In the genomic region with DNA sequence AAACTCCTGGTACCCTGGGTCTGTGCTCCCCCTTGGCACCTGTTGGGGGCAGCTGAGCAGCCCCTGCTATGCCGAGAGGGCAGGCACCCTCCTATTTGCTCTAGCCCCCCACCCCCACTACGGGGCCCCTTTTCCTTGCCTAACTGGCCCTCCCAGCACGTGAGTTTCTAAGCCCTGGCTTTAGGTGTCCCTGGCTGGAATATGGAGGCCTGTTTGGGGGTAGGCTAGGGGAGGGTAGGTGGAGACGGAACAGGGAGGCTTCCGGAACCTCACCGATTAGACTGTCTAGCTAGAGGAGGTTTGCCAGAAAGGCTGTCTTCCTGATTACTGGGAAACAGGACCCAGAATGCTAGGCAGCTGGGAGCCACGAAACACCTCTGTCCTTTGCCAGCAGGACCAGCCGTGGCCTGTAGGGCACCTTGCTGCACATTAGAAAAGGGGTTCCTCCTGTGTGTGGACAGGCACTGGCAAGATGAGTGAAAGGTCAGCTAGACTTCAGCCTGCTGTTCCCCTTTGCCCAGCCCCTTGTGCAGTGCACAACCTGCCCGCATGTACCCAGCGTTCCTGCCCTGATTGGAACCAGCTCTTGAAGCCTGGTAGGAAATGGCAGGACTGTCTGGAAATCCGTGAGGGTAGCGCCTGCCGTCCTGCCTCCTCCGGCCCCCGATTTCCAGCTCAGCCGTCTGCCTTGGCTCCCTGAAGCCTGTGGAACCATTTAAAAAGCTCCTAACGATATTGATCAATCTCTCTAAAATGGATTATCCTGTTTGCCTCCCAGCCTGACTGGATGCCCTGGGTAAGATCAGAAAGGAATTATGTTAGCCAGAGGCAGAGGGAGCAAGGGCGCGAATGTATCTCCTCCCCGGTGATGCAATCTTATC, we compare ENCODE assay signal across 2 cellular contexts.
TF ChIP-seq lines count a peak whose summit lies in the region.

No MANE protein-coding gene starts in this region.

TF ChIP-seq in WTC11, 78 proteins besides CTCF, POLR2A, EP300 and RAD21 (continues in another document):
- no peak for TF ChIP-seq ATF2 (CRISPR knock-in tag; IDR thresholded peaks at IDR 0.05; ENCODE audit: borderline replicate concordance, low read depth)
- TF ChIP-seq NR3C1 (CRISPR knock-in tag; conservative IDR thresholded peaks at IDR 0.05; ENCODE audit: low read depth), result no peak
- no peak for TF ChIP-seq TEAD4 (CRISPR knock-in tag; IDR thresholded peaks at IDR 0.05)
- TF ChIP-seq PRRX2 (CRISPR knock-in tag; IDR thresholded peaks at IDR 0.05), result no peak
- TF ChIP-seq TCF7 (CRISPR knock-in tag; IDR thresholded peaks at IDR 0.05; ENCODE audit: low read depth), result no peak
- TF ChIP-seq, protein P1, sequence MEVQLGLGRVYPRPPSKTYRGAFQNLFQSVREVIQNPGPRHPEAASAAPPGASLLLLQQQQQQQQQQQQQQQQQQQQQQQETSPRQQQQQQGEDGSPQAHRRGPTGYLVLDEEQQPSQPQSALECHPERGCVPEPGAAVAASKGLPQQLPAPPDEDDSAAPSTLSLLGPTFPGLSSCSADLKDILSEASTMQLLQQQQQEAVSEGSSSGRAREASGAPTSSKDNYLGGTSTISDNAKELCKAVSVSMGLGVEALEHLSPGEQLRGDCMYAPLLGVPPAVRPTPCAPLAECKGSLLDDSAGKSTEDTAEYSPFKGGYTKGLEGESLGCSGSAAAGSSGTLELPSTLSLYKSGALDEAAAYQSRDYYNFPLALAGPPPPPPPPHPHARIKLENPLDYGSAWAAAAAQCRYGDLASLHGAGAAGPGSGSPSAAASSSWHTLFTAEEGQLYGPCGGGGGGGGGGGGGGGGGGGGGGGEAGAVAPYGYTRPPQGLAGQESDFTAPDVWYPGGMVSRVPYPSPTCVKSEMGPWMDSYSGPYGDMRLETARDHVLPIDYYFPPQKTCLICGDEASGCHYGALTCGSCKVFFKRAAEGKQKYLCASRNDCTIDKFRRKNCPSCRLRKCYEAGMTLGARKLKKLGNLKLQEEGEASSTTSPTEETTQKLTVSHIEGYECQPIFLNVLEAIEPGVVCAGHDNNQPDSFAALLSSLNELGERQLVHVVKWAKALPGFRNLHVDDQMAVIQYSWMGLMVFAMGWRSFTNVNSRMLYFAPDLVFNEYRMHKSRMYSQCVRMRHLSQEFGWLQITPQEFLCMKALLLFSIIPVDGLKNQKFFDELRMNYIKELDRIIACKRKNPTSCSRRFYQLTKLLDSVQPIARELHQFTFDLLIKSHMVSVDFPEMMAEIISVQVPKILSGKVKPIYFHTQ (CRISPR knock-in tag; IDR thresholded peaks at IDR 0.05), result no peak
- no peak for TF ChIP-seq FOXK1 (CRISPR knock-in tag; IDR thresholded peaks at IDR 0.05)
- TF ChIP-seq RELA (CRISPR knock-in tag; IDR thresholded peaks at IDR 0.05; ENCODE audit: borderline replicate concordance), result no peak
- TF ChIP-seq SP1 (CRISPR knock-in tag; conservative IDR thresholded peaks at IDR 0.05), result no peak
- TF ChIP-seq ZNF317 (CRISPR knock-in tag; IDR thresholded peaks at IDR 0.05; ENCODE audit: borderline replicate concordance, low read depth), result no peak
- TF ChIP-seq JUN (CRISPR knock-in tag; IDR thresholded peaks at IDR 0.05), result no peak
- TF ChIP-seq, protein P2, sequence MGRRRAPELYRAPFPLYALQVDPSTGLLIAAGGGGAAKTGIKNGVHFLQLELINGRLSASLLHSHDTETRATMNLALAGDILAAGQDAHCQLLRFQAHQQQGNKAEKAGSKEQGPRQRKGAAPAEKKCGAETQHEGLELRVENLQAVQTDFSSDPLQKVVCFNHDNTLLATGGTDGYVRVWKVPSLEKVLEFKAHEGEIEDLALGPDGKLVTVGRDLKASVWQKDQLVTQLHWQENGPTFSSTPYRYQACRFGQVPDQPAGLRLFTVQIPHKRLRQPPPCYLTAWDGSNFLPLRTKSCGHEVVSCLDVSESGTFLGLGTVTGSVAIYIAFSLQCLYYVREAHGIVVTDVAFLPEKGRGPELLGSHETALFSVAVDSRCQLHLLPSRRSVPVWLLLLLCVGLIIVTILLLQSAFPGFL (CRISPR knock-in tag; IDR thresholded peaks at IDR 0.05; ENCODE audit: borderline replicate concordance), result no peak
- no peak for TF ChIP-seq SMAD4 (CRISPR knock-in tag; IDR thresholded peaks at IDR 0.05)
- TF ChIP-seq ZNF138 (CRISPR knock-in tag; conservative IDR thresholded peaks at IDR 0.05), result no peak
- TF ChIP-seq TEAD1 (CRISPR knock-in tag; IDR thresholded peaks at IDR 0.05), result no peak
- TF ChIP-seq MXD4 (CRISPR knock-in tag; IDR thresholded peaks at IDR 0.05; ENCODE audit: borderline replicate concordance), result no peak
- no peak for TF ChIP-seq PRDM15 (CRISPR knock-in tag; IDR thresholded peaks at IDR 0.05)

TF ChIP-seq in HepG2, 621 proteins besides CTCF, POLR2A, EP300 and RAD21 (continues in another document):
- TF ChIP-seq ZMYM3 (CRISPR knock-in tag; IDR thresholded peaks at IDR 0.05), result peak; percentile 60
- no peak for TF ChIP-seq MATR3 (CRISPR knock-in tag; IDR thresholded peaks at IDR 0.05)
- TF ChIP-seq ZBTB33 (CRISPR knock-in tag; IDR thresholded peaks at IDR 0.05), result peak; percentile 6; the same call in 1 of the 2 replicates
- TF ChIP-seq NFYC (CRISPR knock-in tag; IDR thresholded peaks at IDR 0.05), result no peak
- no peak for TF ChIP-seq ZNF121 (CRISPR knock-in tag; IDR thresholded peaks at IDR 0.05)
- TF ChIP-seq ZNF574 (CRISPR knock-in tag; IDR thresholded peaks at IDR 0.05), result no peak
- no peak for TF ChIP-seq PCBP2 (optimal IDR thresholded peaks at IDR 0.05; ENCODE audit: low read depth, low read length, poor library complexity, severe bottlenecking)
- TF ChIP-seq IKZF1 (IDR thresholded peaks at IDR 0.05), result no peak
- TF ChIP-seq ZSCAN31 (CRISPR knock-in tag; IDR thresholded peaks at IDR 0.05; ENCODE audit: low read depth), result no peak
- TF ChIP-seq RFX1 (IDR thresholded peaks at IDR 0.05), result no peak
- no peak for TF ChIP-seq ZNF768 (CRISPR knock-in tag; IDR thresholded peaks at IDR 0.05)
- peak; percentile 56; the same call in 1 of the 2 replicates for TF ChIP-seq BHLHE40 (IDR thresholded peaks at IDR 0.05; ENCODE audit: low read length)
- TF ChIP-seq CREBL2 (CRISPR knock-in tag; IDR thresholded peaks at IDR 0.05; ENCODE audit: borderline replicate concordance), result no peak
- TF ChIP-seq ZSCAN21 (CRISPR knock-in tag; IDR thresholded peaks at IDR 0.05; ENCODE audit: borderline replicate concordance), result no peak
- no peak for TF ChIP-seq KDM5B (CRISPR knock-in tag; IDR thresholded peaks at IDR 0.05; ENCODE audit: borderline replicate concordance)
- TF ChIP-seq PAWR (CRISPR knock-in tag; IDR thresholded peaks at IDR 0.05; ENCODE audit: borderline replicate concordance), result no peak
- TF ChIP-seq ZNF773 (CRISPR knock-in tag; IDR thresholded peaks at IDR 0.05; ENCODE audit: borderline replicate concordance), result no peak
- TF ChIP-seq ELF3 (CRISPR knock-in tag; IDR thresholded peaks at IDR 0.05), result no peak
- TF ChIP-seq ATAD3A (CRISPR knock-in tag; IDR thresholded peaks at IDR 0.05), result no peak
- TF ChIP-seq PBX2 (CRISPR knock-in tag; IDR thresholded peaks at IDR 0.05), result no peak
- TF ChIP-seq SRY (CRISPR knock-in tag; IDR thresholded peaks at IDR 0.05), result no peak
- TF ChIP-seq TBX2 (CRISPR knock-in tag; IDR thresholded peaks at IDR 0.05; ENCODE audit: borderline replicate concordance), result 0 out of 2 replicates have a peak, but pooled peaks have one; percentile 37
- TF ChIP-seq ZNF770 (CRISPR knock-in tag; IDR thresholded peaks at IDR 0.05), result 0 out of 2 replicates have a peak, but pooled peaks have one; percentile 18
- peak; percentile 59 for TF ChIP-seq ZNF687 (CRISPR knock-in tag; IDR thresholded peaks at IDR 0.05)
- TF ChIP-seq, protein P3, sequence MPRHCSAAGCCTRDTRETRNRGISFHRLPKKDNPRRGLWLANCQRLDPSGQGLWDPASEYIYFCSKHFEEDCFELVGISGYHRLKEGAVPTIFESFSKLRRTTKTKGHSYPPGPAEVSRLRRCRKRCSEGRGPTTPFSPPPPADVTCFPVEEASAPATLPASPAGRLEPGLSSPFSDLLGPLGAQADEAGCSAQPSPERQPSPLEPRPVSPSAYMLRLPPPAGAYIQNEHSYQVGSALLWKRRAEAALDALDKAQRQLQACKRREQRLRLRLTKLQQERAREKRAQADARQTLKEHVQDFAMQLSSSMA (CRISPR knock-in tag; IDR thresholded peaks at IDR 0.05), result no peak
- TF ChIP-seq MBNL3 (CRISPR knock-in tag; conservative IDR thresholded peaks at IDR 0.05), result no peak
- TF ChIP-seq GPN1 (CRISPR knock-in tag; IDR thresholded peaks at IDR 0.05; ENCODE audit: borderline replicate concordance), result no peak
- no peak for TF ChIP-seq NFE2L1 (CRISPR knock-in tag; IDR thresholded peaks at IDR 0.05; ENCODE audit: borderline replicate concordance)
- 0 out of 2 replicates have a peak, but pooled peaks have one; percentile 26 for TF ChIP-seq ZNF546 (CRISPR knock-in tag; conservative IDR thresholded peaks at IDR 0.05)
- TF ChIP-seq NFIC (IDR thresholded peaks at IDR 0.05; ENCODE audit: low read length), result no peak
- TF ChIP-seq ZNF644 (CRISPR knock-in tag; IDR thresholded peaks at IDR 0.05; ENCODE audit: low read depth), result no peak
